8 cellular contexts compared by ENCODE assay signal in genomic region chr6:89828988-89829590, GRCh38. TPM values are rescaled to one million over a fixed set of nuclear protein-coding genes. Genes with fewer than 3 reads are reported as not detected.
DNase-seq lines count a peak whose midpoint lies in the region; TF ChIP-seq lines count a peak whose summit lies in the region.

No MANE protein-coding gene starts in this region.

- H3K9me3 ChIP-seq in HAP-1 = no peaks in the 10 kb centered on the region
- H3K9me3 ChIP-seq in Loucy (ENCODE audit: insufficient read depth, low read depth, low read length) = no peaks in the 10 kb centered on the region

- H3K27me3 ChIP-seq in HAP-1 (ENCODE audit: low read depth) = no peaks in the 10 kb centered on the region
- no peaks in the 10 kb centered on the region for H3K27me3 ChIP-seq in Loucy (ENCODE audit: insufficient read depth, low read length, poor library complexity, severe bottlenecking)

- peak; percentile 72 for DNase-seq in NCI-H510A treated with DMSO at 0.1 percent for 48 hours (lab: John Stamatoyannopoulos, UW)
- no peak for DNase-seq in NCI-H510A (lab: John Stamatoyannopoulos, UW)
- DNase-seq in HAP-1 (ENCODE audit: low spot score in 2 of 2) = peak in 1 of 2 experiments; percentile 35
- peak; percentile 33 for DNase-seq in activated CD4-positive, alpha-beta memory T cell treated with anti-CD3 and anti-CD28 coated beads for 36 hours
- peak in 1 of 2 donors; percentile 33 for DNase-seq in foreskin fibroblast
- no peak for DNase-seq in progenitor cell of endocrine pancreas (ENCODE audit: low spot score, unreplicated experiment)
- no peak for DNase-seq in putamen (ENCODE audit: low spot score)

- H3K9me2 ChIP-seq in Loucy (replicated peaks; ENCODE audit: low read depth, low read length) = no peaks in the 10 kb centered on the region

- H3K27me3 Mint-ChIP-seq in activated CD4-positive, alpha-beta memory T cell treated with anti-CD3 and anti-CD28 coated beads for 36 hours = no peaks in the 10 kb centered on the region
- no peaks in the 10 kb centered on the region for H3K27me3 Mint-ChIP-seq in progenitor cell of endocrine pancreas

- intact Hi-C loops in activated CD4-positive, alpha-beta memory T cell treated with anti-CD3 and anti-CD28 coated beads for 36 hours (cut with micrococcal nuclease) = loop anchor here (1.0 to 10.0 kb wide), 9 partner anchors 10 to 748 kb away; partner anchors contain the start of genes ANKRD6, LYRM2, MDN1 and PNRC1

- H3K4me3 Mint-ChIP-seq in activated CD4-positive, alpha-beta memory T cell treated with anti-CD3 and anti-CD28 coated beads for 36 hours = peak overlapping the region; percentile 99
- H3K4me3 Mint-ChIP-seq in progenitor cell of endocrine pancreas (ENCODE audit: low read depth) = peak overlapping the region; percentile 98

- peak overlapping the region; percentile 79 for H3K9ac ChIP-seq in Loucy (ENCODE audit: low read depth, low read length, poor library complexity, severe bottlenecking)

- H3K36me3 ChIP-seq in HAP-1 (replicated peaks) (peaks cover 23% of the 10 kb centered on the region), Loucy (ENCODE audit: insufficient read depth, low read length) (no peaks in the 10 kb centered on the region)

- in situ Hi-C loops in HAP-1 (cut with MboI; ENCODE audit: low sequenced_read_pairs) = no loop called here

- H3K4me3 ChIP-seq in HAP-1 = peak overlapping the region; percentile 91
- peak overlapping the region; percentile 92 for H3K4me3 ChIP-seq in Loucy (ENCODE audit: low read length, poor library complexity, severe bottlenecking)
- H3K4me3 ChIP-seq in foreskin fibroblast (ENCODE audit: low read depth in 1 of 2, low read length in 2 of 2) = peak overlapping the region; percentile 57 to 72

- peak overlapping the region; percentile 88 for H2AFZ ChIP-seq in Loucy (ENCODE audit: low read length)

- peak overlapping the region; percentile 95 for H3K27ac Mint-ChIP-seq in activated CD4-positive, alpha-beta memory T cell treated with anti-CD3 and anti-CD28 coated beads for 36 hours
- peak overlapping the region; percentile 94 for H3K27ac Mint-ChIP-seq in progenitor cell of endocrine pancreas

- no peaks in the 10 kb centered on the region for H3F3A ChIP-seq in Loucy (ENCODE audit: low read depth)

- H3K36me3 Mint-ChIP-seq in activated CD4-positive, alpha-beta memory T cell treated with anti-CD3 and anti-CD28 coated beads for 36 hours = peaks cover 32% of the 10 kb centered on the region
- peaks cover 10% of the 10 kb centered on the region for H3K36me3 Mint-ChIP-seq in progenitor cell of endocrine pancreas (ENCODE audit: insufficient read depth)

- H3K9me3 Mint-ChIP-seq in activated CD4-positive, alpha-beta memory T cell treated with anti-CD3 and anti-CD28 coated beads for 36 hours = no peaks in the 10 kb centered on the region
- H3K9me3 Mint-ChIP-seq in progenitor cell of endocrine pancreas (ENCODE audit: low read depth) = no peaks in the 10 kb centered on the region

- H3K4me2 ChIP-seq in Loucy (ENCODE audit: low read depth, low read length, poor library complexity, severe bottlenecking) = peak overlapping the region; percentile 91

- peaks cover 30% of the 10 kb centered on the region for H3K4me1 Mint-ChIP-seq in activated CD4-positive, alpha-beta memory T cell treated with anti-CD3 and anti-CD28 coated beads for 36 hours (ENCODE audit: low read depth)
- peaks cover 11% of the 10 kb centered on the region for H3K4me1 Mint-ChIP-seq in progenitor cell of endocrine pancreas (ENCODE audit: low read depth)

- H3K4me1 ChIP-seq in HAP-1 (peaks cover 7% of the 10 kb centered on the region), Loucy (ENCODE audit: insufficient read depth, low read length, poor library complexity, severe bottlenecking) (peaks cover 16% of the 10 kb centered on the region)

- CTCF ChIA-PET in activated CD4-positive, alpha-beta memory T cell treated with anti-CD3 and anti-CD28 coated beads for 36 hours (lab: Charles Lee) = interaction anchor here (0.8 to 2.7 kb wide), 3 partner anchors 10 to 649 kb away, joined by 3 to 25 read pairs (median 4); partner anchors contain the start of gene MDN1

- H4K20me1 ChIP-seq in Loucy (ENCODE audit: insufficient read depth, low read length, poor library complexity, severe bottlenecking) = peaks cover 15% of the 10 kb centered on the region

- POLR2A ChIA-PET in activated CD4-positive, alpha-beta memory T cell treated with anti-CD3 and anti-CD28 coated beads for 36 hours (lab: Charles Lee) = interaction anchor here (0.6 to 3.3 kb wide), 10 partner anchors 9 to 758 kb away, joined by 3 to 55 read pairs (median 3); partner anchors contain the start of genes LYRM2 and MDN1

- H3K79me2 ChIP-seq in Loucy (ENCODE audit: insufficient read depth, low read length) = peaks cover 28% of the 10 kb centered on the region

- TF ChIP-seq CTCF in Loucy (conservative IDR thresholded peaks at IDR 0.05; ENCODE audit: low read length) (no peak), foreskin fibroblast (IDR thresholded peaks at IDR 0.05; ENCODE audit: low read depth, low read length) (no peak), progenitor cell of endocrine pancreas (IDR thresholded peaks at IDR 0.05; ENCODE audit: unreplicated experiment) (no peak)

RNA-seq across cellular contexts. Expression of gene CASP8AP2, which starts 0.6 kb away (rescaled TPM):
- total RNA-seq in activated CD4-positive, alpha-beta memory T cell treated with anti-CD3 and anti-CD28 coated beads for 36 hours = 10 to 100 TPM; 32.4 to 34.2 TPM
- total RNA-seq in progenitor cell of endocrine pancreas = 31.4 and 31.9 TPM in 2 replicates

RNA-seq across cellular contexts. Expression of gene MDN1, which starts 9.5 kb away (rescaled TPM):
- 10 to 100 TPM; 39.1 to 40.2 TPM for total RNA-seq in activated CD4-positive, alpha-beta memory T cell treated with anti-CD3 and anti-CD28 coated beads for 36 hours
- 44.1 and 47.1 TPM in 2 replicates for total RNA-seq in progenitor cell of endocrine pancreas

Comparison
In these comparisons a context has a peak if more than half of its experiments do, and no peak if none do; other contexts are left out.
1. DNase-seq: peak in NCI-H510A treated with DMSO at 0.1 percent for 48 hours (single experiment) and activated CD4-positive, alpha-beta memory T cell treated with anti-CD3 and anti-CD28 coated beads for 36 hours (single experiment); none in NCI-H510A (single experiment), progenitor cell of endocrine pancreas (single experiment) and putamen (single experiment).
2. Peak in every context shown above with its lines, with median percentiles within 50 percentile points of each other: H3K4me3 ChIP-seq.